In the genomic region with DNA sequence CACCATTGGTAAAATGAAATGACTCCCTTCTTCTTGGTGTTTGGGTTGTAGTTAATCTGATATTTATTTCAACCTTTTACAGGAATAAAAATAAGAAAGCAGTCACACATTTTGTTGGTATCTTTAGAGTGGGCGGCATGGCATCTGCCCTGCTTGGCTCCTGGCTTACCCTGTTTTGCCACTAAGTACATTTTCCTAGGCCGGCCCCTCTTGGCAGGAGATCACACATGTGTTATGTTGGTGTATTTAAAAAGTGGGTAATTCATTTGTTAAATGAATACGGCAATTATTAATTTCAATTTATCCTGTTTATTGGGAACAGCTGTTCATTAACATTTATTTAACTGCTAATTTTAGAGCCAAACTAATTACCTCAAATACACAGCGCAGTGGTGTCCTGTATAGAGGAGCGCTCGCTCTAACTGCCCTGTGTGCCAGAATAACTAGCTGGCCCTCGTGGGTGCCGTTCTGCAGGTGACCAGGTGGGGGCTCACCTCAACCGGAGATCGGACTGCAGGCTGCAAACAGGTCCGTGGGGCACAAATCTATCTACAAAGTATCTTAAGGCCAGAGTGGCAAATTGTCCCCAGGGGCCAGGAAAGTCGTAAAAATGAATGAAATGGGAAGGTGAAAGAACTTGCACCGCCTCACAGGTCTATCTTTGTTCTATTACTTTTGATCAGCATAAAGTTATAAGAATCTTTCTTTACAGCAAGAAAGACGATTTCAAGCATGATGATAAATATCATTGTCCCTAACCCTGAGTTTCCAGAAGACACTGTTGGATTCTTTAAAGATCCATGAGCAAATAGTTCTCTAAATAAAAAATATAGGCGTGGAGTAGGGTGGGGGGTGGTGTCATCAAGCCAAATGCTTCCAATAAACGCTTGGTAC, we compare ENCODE assay signal across 8 cellular contexts. TPM values are rescaled to one million over a fixed set of nuclear protein-coding genes. Genes with fewer than 3 reads are reported as not detected.
DNase-seq lines count a peak whose midpoint lies in the region; ATAC-seq and TF ChIP-seq lines count a peak whose summit lies in the region.

No MANE protein-coding gene starts in this region.

- no peaks in the 10 kb centered on the region for H3K9me3 ChIP-seq in endodermal cell (ENCODE audit: control insufficient read depth, low read length)

- H3K27me3 ChIP-seq in endodermal cell (ENCODE audit: control insufficient read depth, insufficient read depth, low read length, poor library complexity, severe bottlenecking): no peaks in the 10 kb centered on the region

- H3K27ac Mint-ChIP-seq in endodermal cell: no peak overlapping the region
- peak overlapping the region in 1 of 6 donors; percentile 46 for H3K27ac Mint-ChIP-seq in naive B cell
- H3K27ac Mint-ChIP-seq in stimulated activated effector memory CD8-positive, alpha-beta T cell treated with anti-CD3 and anti-CD28 coated beads, Interleukin-12 subunit alpha, Interleukin-12 subunit beta, amount 100 ng/mL, for 72 hours: no peak overlapping the region

- H3K4me1 Mint-ChIP-seq in endodermal cell (peaks cover 7% of the 10 kb centered on the region), naive B cell (no peaks in the 10 kb centered on the region)
- H3K4me1 Mint-ChIP-seq in stimulated activated effector memory CD8-positive, alpha-beta T cell treated with anti-CD3 and anti-CD28 coated beads, Interleukin-12 subunit alpha, Interleukin-12 subunit beta, amount 100 ng/mL, for 72 hours: no peaks in the 10 kb centered on the region

- H3K36me3 ChIP-seq in endodermal cell (ENCODE audit: control insufficient read depth, insufficient read depth, low read length): no peaks in the 10 kb centered on the region

- no peaks in the 10 kb centered on the region for H3K9me3 Mint-ChIP-seq in endodermal cell
- no peaks in the 10 kb centered on the region for H3K9me3 Mint-ChIP-seq in naive B cell
- H3K9me3 Mint-ChIP-seq in stimulated activated effector memory CD8-positive, alpha-beta T cell treated with anti-CD3 and anti-CD28 coated beads, Interleukin-12 subunit alpha, Interleukin-12 subunit beta, amount 100 ng/mL, for 72 hours: no peaks in the 10 kb centered on the region

- H3K4me3 Mint-ChIP-seq in endodermal cell: no peak overlapping the region
- no peak overlapping the region for H3K4me3 Mint-ChIP-seq in naive B cell
- H3K4me3 Mint-ChIP-seq in stimulated activated effector memory CD8-positive, alpha-beta T cell treated with anti-CD3 and anti-CD28 coated beads, Interleukin-12 subunit alpha, Interleukin-12 subunit beta, amount 100 ng/mL, for 72 hours: no peak overlapping the region

- no peak overlapping the region for H3K27ac ChIP-seq in endodermal cell (ENCODE audit: low read depth, low read length)

- H3K4me1 ChIP-seq in endodermal cell (ENCODE audit: control insufficient read depth, insufficient read depth, low read length): peaks cover 5% of the 10 kb centered on the region

- ATAC-seq in GM19438 (IDR thresholded peaks at IDR 0.05; ENCODE audit: low read depth, unreplicated experiment): peak; percentile 100
- peak; percentile 97 for ATAC-seq in HG03457 (IDR thresholded peaks at IDR 0.05; ENCODE audit: unreplicated experiment)
- peak; percentile 54 to 55 for ATAC-seq in naive B cell (ENCODE audit: low read depth in 2 of 2)
- peak; percentile 80 for ATAC-seq in stimulated activated effector memory CD8-positive, alpha-beta T cell treated with anti-CD3 and anti-CD28 coated beads, Interleukin-12 subunit alpha, Interleukin-12 subunit beta, amount 100 ng/mL, for 72 hours

- DNase-seq in COLO829 (ENCODE audit: low spot score) (peak; percentile 42), NCI-H748 treated with DMSO at 0.1 percent for 48 hours (lab: John Stamatoyannopoulos, UW) (peak; percentile 54), endodermal cell (peak; percentile 96), naive B cell (peak; percentile 25)
- DNase-seq in activated CD8-positive, alpha-beta memory T cell treated with anti-CD3 and anti-CD28 coated beads for 24 hours: peak; percentile 87
- DNase-seq in stimulated activated effector memory CD8-positive, alpha-beta T cell treated with anti-CD3 and anti-CD28 coated beads, Interleukin-12 subunit alpha, Interleukin-12 subunit beta, amount 100 ng/mL, for 72 hours (ENCODE audit: low spot score in 2 of 2): peak; percentile 55 to 86

- no peak overlapping the region for H3K9ac ChIP-seq in endodermal cell (ENCODE audit: extremely low read depth, low read length, poor library complexity, severe bottlenecking)

- H3K36me3 Mint-ChIP-seq in endodermal cell (ENCODE audit: low read depth): no peaks in the 10 kb centered on the region
- H3K36me3 Mint-ChIP-seq in naive B cell: no peaks in the 10 kb centered on the region
- H3K36me3 Mint-ChIP-seq in stimulated activated effector memory CD8-positive, alpha-beta T cell treated with anti-CD3 and anti-CD28 coated beads, Interleukin-12 subunit alpha, Interleukin-12 subunit beta, amount 100 ng/mL, for 72 hours: no peaks in the 10 kb centered on the region

- 43 to 75% methylated on average over 4 to 16 of the region's 16 CpGs for WGBS in endodermal cell (ENCODE audit: insufficient coverage in 1 of 2, insufficient read length in 1 of 2), 2 experiments

- no peak overlapping the region for H3K4me3 ChIP-seq in endodermal cell (ENCODE audit: low read length)

- TF ChIP-seq CTCF in endodermal cell (conservative IDR thresholded peaks at IDR 0.05): peak; percentile 96

- no peaks in the 10 kb centered on the region for H3K27me3 Mint-ChIP-seq in endodermal cell (ENCODE audit: insufficient read depth)
- peaks cover 10 to 18% (median 12%) of the 10 kb centered on the region in 3 donors for H3K27me3 Mint-ChIP-seq in naive B cell

RNA-seq across cellular contexts. Expression of gene GPR151, which starts 26.2 kb away (rescaled TPM):
- total RNA-seq in endodermal cell: 10 to 100 TPM in 1 of 2 donors, 1 to 10 TPM in 1; 5.1 to 13.6 TPM
- polyA plus RNA-seq in endodermal cell (2013, experiment 1 of 2): not detected
- polyA plus RNA-seq in endodermal cell (2013, experiment 2 of 2): not detected
- not detected for polyA plus RNA-seq in naive B cell (ENCODE audit: low read depth in 6 of 6)

Comparison
In these comparisons a context has a peak if more than half of its experiments do, and no peak if none do; other contexts are left out.
1. DNase-seq: peak in every context shown above with its lines; median percentile 96 in endodermal cell; 87 in activated CD8-positive, alpha-beta memory T cell treated with anti-CD3 and anti-CD28 coated beads for 24 hours; 70 in stimulated activated effector memory CD8-positive, alpha-beta T cell treated with anti-CD3 and anti-CD28 coated beads, Interleukin-12 subunit alpha, Interleukin-12 subunit beta, amount 100 ng/mL, for 72 hours; 54 in NCI-H748 treated with DMSO at 0.1 percent for 48 hours; 42 in COLO829; 25 in naive B cell.